Comparison of ENCODE assay signal across 1 cellular context in the genomic region with DNA sequence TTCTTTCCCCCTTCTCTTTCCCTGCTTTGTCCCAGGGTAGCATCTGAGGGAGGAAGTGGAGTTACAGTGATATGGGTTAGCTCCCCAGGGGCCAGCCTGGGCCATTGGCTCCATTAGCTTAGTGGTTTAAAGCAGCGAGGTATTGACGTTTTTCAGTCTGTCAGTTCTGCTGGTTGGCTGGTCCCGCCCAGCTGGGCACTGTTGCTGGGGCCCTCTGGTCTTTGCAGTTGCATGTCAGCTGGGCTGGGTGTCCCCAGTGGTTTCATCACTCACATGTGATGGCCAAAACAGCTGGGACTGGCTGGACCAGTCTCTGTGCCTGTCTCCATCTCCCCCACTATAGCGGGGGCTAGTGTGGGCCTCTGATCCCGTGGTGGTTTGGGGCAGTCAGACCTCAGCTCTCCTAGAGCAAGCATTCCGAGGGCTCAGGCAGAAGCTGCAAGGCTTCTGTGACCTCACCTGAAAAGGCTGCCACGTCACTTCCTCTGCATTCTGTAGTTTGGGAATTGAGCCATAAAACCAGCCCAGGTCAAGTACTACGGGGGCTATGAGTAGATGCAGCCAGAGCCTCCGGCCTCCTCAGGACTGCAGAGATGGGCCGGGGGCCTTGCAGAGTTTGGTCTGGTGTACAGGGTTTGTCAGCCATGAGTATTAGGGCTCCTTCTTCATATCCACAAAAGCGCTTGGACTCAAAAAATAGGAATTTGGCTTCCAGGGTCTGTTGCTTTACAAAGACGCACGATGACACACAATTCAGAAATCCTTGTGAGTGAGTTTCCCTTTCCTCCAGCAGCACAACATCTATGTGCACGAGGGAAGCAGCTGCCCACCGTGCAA.
A peak's percentile ranks its signal among the peaks of the same experiment; 100 is the strongest.
TF ChIP-seq lines count a peak whose summit lies in the region.

No MANE protein-coding gene starts in this region.

TF ChIP-seq in K562, 482 proteins besides CTCF, POLR2A, EP300 and RAD21:
- no peak for TF ChIP-seq KDM4B (IDR thresholded peaks at IDR 0.05; ENCODE audit: borderline replicate concordance in 2 of 2, low read depth in 1 of 2)
- TF ChIP-seq, protein P1, sequence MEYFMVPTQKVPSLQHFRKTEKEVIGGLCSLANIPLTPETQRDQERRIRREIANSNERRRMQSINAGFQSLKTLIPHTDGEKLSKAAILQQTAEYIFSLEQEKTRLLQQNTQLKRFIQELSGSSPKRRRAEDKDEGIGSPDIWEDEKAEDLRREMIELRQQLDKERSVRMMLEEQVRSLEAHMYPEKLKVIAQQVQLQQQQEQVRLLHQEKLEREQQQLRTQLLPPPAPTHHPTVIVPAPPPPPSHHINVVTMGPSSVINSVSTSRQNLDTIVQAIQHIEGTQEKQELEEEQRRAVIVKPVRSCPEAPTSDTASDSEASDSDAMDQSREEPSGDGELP (CRISPR knock-in tag; IDR thresholded peaks at IDR 0.05; ENCODE audit: borderline replicate concordance): peak; percentile 30; the same call in 1 of the 2 replicates
